Comparison of ENCODE assay signal across 28 cellular contexts in genomic region chr4:144968606-144969005, GRCh38.
"Had no signal": no experiment of that assay in that cellular context is flagged by ENCODE, and none has a peak within 500 bp of the region (broad histone marks: within the 10 kb centered on the region; RNA-seq: fewer than 3 reads in every experiment).

No MANE protein-coding gene starts in this region.

- FAIRE-seq: frontal cortex had no signal

- H3K4me3 ChIP-seq: body of pancreas, cardiac muscle cell, colonic mucosa had no signal

- H3K27ac Mint-ChIP-seq: activated CD4-positive, alpha-beta memory T cell treated with anti-CD3 and anti-CD28 coated beads for 36 hours; activated CD4-positive, alpha-beta T cell treated with anti-CD3 and anti-CD28 coated beads for 36 hours; activated CD4-positive, alpha-beta T cell treated with anti-CD3 and anti-CD28 coated beads, Interleukin-2, amount 10 ng/mL, durations not matched to agents 24 days and 14 days; activated CD8-positive, alpha-beta memory T cell treated with anti-CD3 and anti-CD28 coated beads, Interleukin-2, amount 10 ng/mL, durations not matched to agents 7 days and 5 days; activated CD8-positive, alpha-beta T cell treated with anti-CD3 and anti-CD28 coated beads, Interleukin-2, amount 10 ng/mL, durations not matched to agents 7 days and 5 days; activated naive CD4-positive, alpha-beta T cell treated with anti-CD3 and anti-CD28 coated beads, Interleukin-2, amount 10 ng/mL, durations not matched to agents 7 days and 5 days; activated naive CD8-positive, alpha-beta T cell; activated T-cell treated with anti-CD3 and anti-CD28 coated beads, Interleukin-2, amount 50 U/mL, for 24 hours; activated T-cell treated with anti-CD3 and anti-CD28 coated beads, Interleukin-2, amount 50 U/mL, for 72 hours had no signal

- H3K27me3 ChIP-seq: body of pancreas, cardiac muscle cell, colonic mucosa had no signal

- H3K36me3 ChIP-seq: cardiac muscle cell, colonic mucosa had no signal

- DNase-seq: activated CD4-positive, alpha-beta memory T cell treated with anti-CD3 and anti-CD28 coated beads for 36 hours; activated CD4-positive, alpha-beta T cell treated with anti-CD3 and anti-CD28 coated beads for 36 hours; activated CD4-positive, alpha-beta T cell treated with anti-CD3 and anti-CD28 coated beads, Interleukin-2, amount 10 ng/mL, durations not matched to agents 24 days and 14 days; activated CD4-positive, CD25-positive, alpha-beta regulatory T cell; activated CD4-positive, CD25-positive, alpha-beta regulatory T cell treated with anti-CD3 and anti-CD28 coated beads, Interleukin-2, amount 50 U/mL, for 72 hours; activated CD8-positive, alpha-beta memory T cell treated with anti-CD3 and anti-CD28 coated beads, Interleukin-2, amount 10 ng/mL, durations not matched to agents 7 days and 5 days; activated CD8-positive, alpha-beta memory T cell treated with anti-CD3 and anti-CD28 coated beads, Interleukin-2, amount 50 U/mL, for 4 hours; activated CD8-positive, alpha-beta T cell treated with anti-CD3 and anti-CD28 coated beads, Interleukin-2, amount 10 ng/mL, durations not matched to agents 7 days and 5 days; activated gamma-delta T cell; activated naive CD4-positive, alpha-beta T cell; activated naive CD4-positive, alpha-beta T cell treated with anti-CD3 and anti-CD28 coated beads, Interleukin-2, amount 10 ng/mL, durations not matched to agents 7 days and 5 days; activated T-cell treated with anti-CD3 and anti-CD28 coated beads for 4 hours; activated T-cell treated with anti-CD3 and anti-CD28 coated beads, Interleukin-2, amount 50 U/mL, for 24 hours; activated T-cell treated with anti-CD3 and anti-CD28 coated beads, Interleukin-2, amount 50 U/mL, for 72 hours; amniotic stem cell; anterior cingulate cortex; body of pancreas; central memory CD4-positive, alpha-beta T cell; cerebellar nuclear complex; colonic mucosa; effector CD8-positive, alpha-beta T cell; foreskin fibroblast; head of caudate nucleus; T-helper 2 cell had no signal

- ATAC-seq: activated CD4-positive, alpha-beta T cell treated with anti-CD3 and anti-CD28 coated beads for 36 hours; activated CD8-positive, alpha-beta memory T cell treated with anti-CD3 and anti-CD28 coated beads, Interleukin-2, amount 10 ng/mL, durations not matched to agents 7 days and 5 days; activated CD8-positive, alpha-beta T cell treated with anti-CD3 and anti-CD28 coated beads, Interleukin-2, amount 10 ng/mL, durations not matched to agents 7 days and 5 days; activated T-cell treated with anti-CD3 and anti-CD28 coated beads, Interleukin-2, amount 50 U/mL, for 72 hours; body of pancreas; esophagus mucosa had no signal

- H3K9me3 ChIP-seq: body of pancreas, colonic mucosa had no signal

- H3K4me3 Mint-ChIP-seq: activated CD4-positive, alpha-beta memory T cell treated with anti-CD3 and anti-CD28 coated beads for 36 hours; activated CD4-positive, alpha-beta T cell treated with anti-CD3 and anti-CD28 coated beads for 36 hours; activated CD4-positive, alpha-beta T cell treated with anti-CD3 and anti-CD28 coated beads, Interleukin-2, amount 10 ng/mL, durations not matched to agents 24 days and 14 days; activated CD8-positive, alpha-beta memory T cell treated with anti-CD3 and anti-CD28 coated beads, Interleukin-2, amount 10 ng/mL, durations not matched to agents 7 days and 5 days; activated CD8-positive, alpha-beta T cell treated with anti-CD3 and anti-CD28 coated beads, Interleukin-2, amount 10 ng/mL, durations not matched to agents 7 days and 5 days; activated naive CD4-positive, alpha-beta T cell treated with anti-CD3 and anti-CD28 coated beads, Interleukin-2, amount 10 ng/mL, durations not matched to agents 7 days and 5 days; activated naive CD8-positive, alpha-beta T cell; activated T-cell treated with anti-CD3 and anti-CD28 coated beads, Interleukin-2, amount 50 U/mL, for 24 hours; activated T-cell treated with anti-CD3 and anti-CD28 coated beads, Interleukin-2, amount 50 U/mL, for 72 hours had no signal

- H3K36me3 Mint-ChIP-seq: activated CD4-positive, alpha-beta memory T cell treated with anti-CD3 and anti-CD28 coated beads for 36 hours; activated CD8-positive, alpha-beta memory T cell treated with anti-CD3 and anti-CD28 coated beads, Interleukin-2, amount 10 ng/mL, durations not matched to agents 7 days and 5 days; activated naive CD4-positive, alpha-beta T cell treated with anti-CD3 and anti-CD28 coated beads, Interleukin-2, amount 10 ng/mL, durations not matched to agents 7 days and 5 days; activated naive CD8-positive, alpha-beta T cell had no signal

- H3K27ac ChIP-seq: body of pancreas, cardiac muscle cell, colonic mucosa had no signal

- H3K27me3 Mint-ChIP-seq: activated CD4-positive, alpha-beta memory T cell treated with anti-CD3 and anti-CD28 coated beads for 36 hours; activated CD4-positive, alpha-beta T cell treated with anti-CD3 and anti-CD28 coated beads for 36 hours; activated CD4-positive, alpha-beta T cell treated with anti-CD3 and anti-CD28 coated beads, Interleukin-2, amount 10 ng/mL, durations not matched to agents 24 days and 14 days; activated CD8-positive, alpha-beta memory T cell treated with anti-CD3 and anti-CD28 coated beads, Interleukin-2, amount 10 ng/mL, durations not matched to agents 7 days and 5 days; activated naive CD4-positive, alpha-beta T cell treated with anti-CD3 and anti-CD28 coated beads, Interleukin-2, amount 10 ng/mL, durations not matched to agents 7 days and 5 days; activated naive CD8-positive, alpha-beta T cell; activated T-cell treated with anti-CD3 and anti-CD28 coated beads, Interleukin-2, amount 50 U/mL, for 24 hours had no signal

- H3K9me3 Mint-ChIP-seq: activated CD4-positive, alpha-beta memory T cell treated with anti-CD3 and anti-CD28 coated beads for 36 hours; activated naive CD4-positive, alpha-beta T cell treated with anti-CD3 and anti-CD28 coated beads, Interleukin-2, amount 10 ng/mL, durations not matched to agents 7 days and 5 days had no signal

- H3K4me1 Mint-ChIP-seq: activated CD4-positive, alpha-beta T cell treated with anti-CD3 and anti-CD28 coated beads, Interleukin-2, amount 10 ng/mL, durations not matched to agents 24 days and 14 days; activated naive CD4-positive, alpha-beta T cell treated with anti-CD3 and anti-CD28 coated beads, Interleukin-2, amount 10 ng/mL, durations not matched to agents 7 days and 5 days had no signal

- H3K4me1 ChIP-seq: body of pancreas, colonic mucosa had no signal
